3 cellular contexts compared by ENCODE assay signal in genomic region chr1:85005641-85006040, GRCh38. TPM values are rescaled to one million over a fixed set of nuclear protein-coding genes. Genes with fewer than 3 reads are reported as not detected.
"Had no signal": no experiment of that assay in that cellular context is flagged by ENCODE, and none has a peak within 500 bp of the region (broad histone marks: within the 10 kb centered on the region; RNA-seq: fewer than 3 reads in every experiment).

No MANE protein-coding gene starts in this region.

RNA-seq across cellular contexts. Expression of gene MCOLN2, which starts 8.7 kb away (rescaled TPM):
- total RNA-seq: HT-29 had no signal
- polyA plus RNA-seq: SK-N-SH had no signal

RNA-seq across cellular contexts. Expression of gene MCOLN3, which starts 42.7 kb away (rescaled TPM):
- total RNA-seq: HT-29, OCI-LY7 had no signal
- polyA plus RNA-seq: SK-N-SH had no signal
